8 cellular contexts compared by ENCODE assay signal in the genomic region with DNA sequence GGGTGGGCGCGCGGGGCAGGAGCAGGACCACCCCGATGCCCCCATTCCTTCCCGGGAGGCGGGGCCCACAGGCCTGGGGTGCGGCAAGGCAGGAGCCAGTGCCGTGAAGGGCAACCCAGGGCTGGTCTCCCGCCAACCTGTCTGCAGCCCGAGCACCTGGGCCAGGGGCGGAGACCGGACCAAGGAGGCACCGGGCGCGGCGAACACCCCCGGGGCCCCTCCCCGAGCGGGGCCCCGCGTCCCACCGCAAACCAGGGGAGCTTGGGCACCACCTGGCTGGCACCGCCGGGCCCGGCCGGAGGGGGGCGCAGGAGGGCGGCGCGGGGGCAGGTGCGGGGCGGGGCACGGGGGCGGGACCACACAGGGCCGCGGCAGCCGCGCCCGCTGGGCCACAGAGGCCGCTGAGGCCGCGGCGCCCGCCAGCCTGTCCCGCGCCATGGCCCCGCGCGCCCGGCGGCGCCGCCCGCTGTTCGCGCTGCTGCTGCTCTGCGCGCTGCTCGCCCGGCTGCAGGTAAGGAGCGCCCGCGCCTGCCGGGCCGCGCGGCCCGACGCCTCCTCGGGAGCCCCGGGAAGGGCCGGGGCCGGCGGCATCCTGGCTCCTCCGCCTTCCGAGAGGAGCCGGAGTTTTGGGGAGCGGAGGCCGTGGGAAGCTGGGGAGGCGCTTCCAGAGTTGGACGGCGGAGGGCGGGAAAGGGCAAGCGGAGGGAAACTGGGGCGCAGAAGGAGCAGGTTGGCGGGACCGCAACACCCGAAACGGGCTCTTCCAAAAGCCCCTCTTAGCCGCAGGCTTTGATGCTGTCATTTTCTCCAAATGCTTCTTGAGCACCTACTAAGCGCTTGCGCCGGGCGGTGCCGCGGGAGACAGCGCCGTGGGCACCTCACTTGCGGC. TPM values are rescaled to one million over a fixed set of nuclear protein-coding genes. Genes with fewer than 3 reads are reported as not detected.
DNase-seq lines count a peak whose midpoint lies in the region; ATAC-seq and TF ChIP-seq lines count a peak whose summit lies in the region.

Gene TNFRSF11A, plus strand, starts transcription at position 394 of the 889 bp plus-strand sequence. Its CDS starts 43 bp downstream, at position 437.

- H3K27ac ChIP-seq in HUES64 (ENCODE audit: low read depth, low read length) (peak within 1 kb of the TSS; percentile 62; the same call in 1 of the 2 replicates), brain microvascular endothelial cell (no peak within 1 kb of the TSS)

- DNase-seq in EL (peak; percentile 41), brain microvascular endothelial cell (no peak), left kidney (ENCODE audit: low read depth, low spot score) (peak; percentile 70), GOT3 (lab: John Stamatoyannopoulos, UW) (no peak)
- peak; percentile 66 for DNase-seq in T-helper 2 cell treated with Interferon-gamma antibody and Interleukin-4, amounts not matched to agents 5 μg/mL and 100 μg/mL, for 36 hours (ENCODE audit: low spot score)
- DNase-seq in stimulated activated CD4-positive, alpha-beta T cell treated with anti-CD3 and anti-CD28 coated beads, TNF-alpha, amount 100 ng/mL, for 24 hours (ENCODE audit: low read depth in 3 of 3): peak in 2 of 3 experiments; percentile 46 to 66

- WGBS in HUES64: 2% methylated on average over 99 of the region's 99 CpGs

- peak within 1 kb of the TSS; percentile 75 for H3K4me3 ChIP-seq in HUES64 (ENCODE audit: low read length)
- H3K4me3 ChIP-seq in brain microvascular endothelial cell (ENCODE audit: low read depth, low read length): peak within 1 kb of the TSS; percentile 41

- H3K4me3 Mint-ChIP-seq in T-helper 2 cell treated with Interferon-gamma antibody and Interleukin-4, amounts not matched to agents 5 μg/mL and 100 μg/mL, for 36 hours: peak within 1 kb of the TSS; percentile 99

- ATAC-seq in GM21447 (IDR thresholded peaks at IDR 0.05; ENCODE audit: unreplicated experiment): peak; percentile 62

- peaks cover 18% of the 10 kb centered on the region for H3K36me3 Mint-ChIP-seq in T-helper 2 cell treated with Interferon-gamma antibody and Interleukin-4, amounts not matched to agents 5 μg/mL and 100 μg/mL, for 36 hours (ENCODE audit: low read depth)

- peaks cover 47% of the 10 kb centered on the region for H3K4me1 Mint-ChIP-seq in T-helper 2 cell treated with Interferon-gamma antibody and Interleukin-4, amounts not matched to agents 5 μg/mL and 100 μg/mL, for 36 hours (ENCODE audit: low read depth)

- no peaks in the 10 kb centered on the region for H3K9me3 Mint-ChIP-seq in T-helper 2 cell treated with Interferon-gamma antibody and Interleukin-4, amounts not matched to agents 5 μg/mL and 100 μg/mL, for 36 hours

- no peaks in the 10 kb centered on the region for H3K9me3 ChIP-seq in HUES64 (ENCODE audit: insufficient read depth, low read depth, low read length)

- no peaks in the 10 kb centered on the region for H3K36me3 ChIP-seq in HUES64 (ENCODE audit: insufficient read depth, low read length)
- no peaks in the 10 kb centered on the region for H3K36me3 ChIP-seq in brain microvascular endothelial cell (replicated peaks)

- peaks cover 47% of the 10 kb centered on the region for H3K4me1 ChIP-seq in HUES64 (ENCODE audit: insufficient read depth, low read length)

- TF ChIP-seq CTCF in brain microvascular endothelial cell (IDR thresholded peaks at IDR 0.05; ENCODE audit: low read depth, low read length, missing control alignments): no peak

- in situ Hi-C loops in brain microvascular endothelial cell (cut with HindIII; ENCODE audit: low pct_ligation_motif_present, low sequenced_read_pairs): no loop called here

- H3K27me3 ChIP-seq in HUES64 (ENCODE audit: insufficient read depth, low read length) (peaks cover 71% of the 10 kb centered on the region), brain microvascular endothelial cell (replicated peaks) (peaks cover 42% of the 10 kb centered on the region)

- peaks cover 34% of the 10 kb centered on the region for H3K27me3 Mint-ChIP-seq in T-helper 2 cell treated with Interferon-gamma antibody and Interleukin-4, amounts not matched to agents 5 μg/mL and 100 μg/mL, for 36 hours (ENCODE audit: low read depth)

- H3K9ac ChIP-seq in HUES64 (ENCODE audit: low read depth, low read length): peak within 1 kb of the TSS; percentile 66

- peak within 1 kb of the TSS; percentile 79 for H3K27ac Mint-ChIP-seq in T-helper 2 cell treated with Interferon-gamma antibody and Interleukin-4, amounts not matched to agents 5 μg/mL and 100 μg/mL, for 36 hours

RNA-seq across cellular contexts. Expression of gene TNFRSF11A, which starts in this region (rescaled TPM):
- polyA plus RNA-seq in HUES64 (2013, experiment 1 of 2): 6.6 TPM
- polyA plus RNA-seq in HUES64 (2013, experiment 2 of 2): 3.6 TPM

Comparison
In these comparisons a context has a peak if more than half of its experiments do, and no peak if none do; other contexts are left out.
1. DNase-seq: peak in EL (single experiment), T-helper 2 cell treated with Interferon-gamma antibody and Interleukin-4, amounts not matched to agents 5 μg/mL and 100 μg/mL, for 36 hours (single experiment), left kidney (single experiment) and stimulated activated CD4-positive, alpha-beta T cell treated with anti-CD3 and anti-CD28 coated beads, TNF-alpha, amount 100 ng/mL, for 24 hours (2 of 3); none in brain microvascular endothelial cell (single experiment) and GOT3 (single experiment).